ENCODE assay signal across 16 cellular contexts in the genomic region with DNA sequence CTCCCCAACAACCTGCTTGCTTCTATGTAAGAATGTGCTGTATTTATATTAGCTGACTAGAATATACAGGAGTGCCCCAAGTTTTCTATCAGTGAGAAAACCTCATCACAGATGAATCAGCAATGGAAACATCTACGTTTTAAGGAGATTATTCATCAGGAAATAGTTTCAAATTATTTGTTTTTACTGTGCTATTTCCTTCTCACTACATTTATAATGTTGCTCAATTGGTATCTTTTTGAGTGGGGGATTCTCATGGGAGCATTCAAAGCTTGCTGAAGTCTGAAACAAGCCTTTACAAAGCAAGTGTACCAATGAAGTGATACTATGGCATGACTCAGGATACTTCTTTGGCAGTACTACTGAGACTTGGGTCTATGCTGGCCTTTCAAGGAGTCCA.
DNase-seq lines count a peak whose midpoint lies in the region; ATAC-seq lines count a peak whose summit lies in the region.
"Had no signal": no experiment of that assay in that cellular context is flagged by ENCODE, and none has a peak within 500 bp of the region (broad histone marks: within the 10 kb centered on the region; RNA-seq: fewer than 3 reads in every experiment).

No MANE protein-coding gene starts in this region.

- no peaks in the 10 kb centered on the region for H3K79me1 ChIP-seq in neuronal stem cell (ENCODE audit: low read depth, low read length)

- H2BK120ac ChIP-seq in neuronal stem cell (ENCODE audit: low read depth, low read length) = no peak overlapping the region

- no peak overlapping the region for H4K8ac ChIP-seq in neuronal stem cell (ENCODE audit: low read depth, low read length)

- H3K27me3 ChIP-seq in SJSA1 (replicated peaks) (no peaks in the 10 kb centered on the region), neuronal stem cell (ENCODE audit: control insufficient read depth in 3 of 3, insufficient read depth in 3 of 3, low read depth in 1 of 3, low read length in 3 of 3) (no peaks in the 10 kb centered on the region)
- H3K27me3 ChIP-seq: BE2C had no signal

- no peak overlapping the region for H4K91ac ChIP-seq in neuronal stem cell (ENCODE audit: low read depth, low read length, poor library complexity)

- H3K27ac ChIP-seq in SJSA1 = peak overlapping the region; percentile 64
- H3K27ac ChIP-seq in neuronal stem cell (replicated peaks; ENCODE audit: low read length) = no peak overlapping the region
- H3K27ac ChIP-seq: psoas muscle had no signal

- H3K4me3 ChIP-seq in SJSA1 = no peak overlapping the region
- H3K4me3 ChIP-seq in neuronal stem cell (ENCODE audit: low read length in 2 of 2) = no peak overlapping the region
- H3K4me3 ChIP-seq: psoas muscle had no signal

- H3K4me2 ChIP-seq in neuronal stem cell (ENCODE audit: insufficient read depth, low read length, poor library complexity, severe bottlenecking) = no peak overlapping the region

- H3K9me3 ChIP-seq in SJSA1 (replicated peaks) = no peaks in the 10 kb centered on the region
- H3K9me3 ChIP-seq in neuronal stem cell (replicated peaks in 1 of 2; ENCODE audit: control insufficient read depth in 2 of 2, insufficient read depth in 1 of 2, low read depth in 1 of 2, low read length in 2 of 2) = no peaks in the 10 kb centered on the region
- H3K9me3 ChIP-seq: BE2C, psoas muscle had no signal

- no peaks in the 10 kb centered on the region for H3K36me3 ChIP-seq in SJSA1
- H3K36me3 ChIP-seq in neuronal stem cell (replicated peaks in 1 of 2; ENCODE audit: control insufficient read depth in 2 of 2, insufficient read depth in 2 of 2, low read length in 2 of 2) = no peaks in the 10 kb centered on the region

- no peak overlapping the region for H2BK15ac ChIP-seq in neuronal stem cell (ENCODE audit: low read length)

- no peak overlapping the region for H3K4ac ChIP-seq in neuronal stem cell (ENCODE audit: low read length)

- H3K23ac ChIP-seq in neuronal stem cell (ENCODE audit: low read depth, low read length, poor library complexity) = no peak overlapping the region

- H3K9ac ChIP-seq in neuronal stem cell (ENCODE audit: low read depth, low read length, poor library complexity) = no peak overlapping the region

- no peak overlapping the region for H3K14ac ChIP-seq in neuronal stem cell (ENCODE audit: low read length)

- H3K18ac ChIP-seq in neuronal stem cell (ENCODE audit: low read length) = no peak overlapping the region

- peak; percentile 61 for DNase-seq in A172 (ENCODE audit: low spot score)
- DNase-seq in ELR (ENCODE audit: low read depth) = peak; percentile 87
- peak in 1 of 2 experiments; percentile 41 for DNase-seq in SJSA1 (ENCODE audit: low read depth in 1 of 2, low spot score in 2 of 2)
- peak; percentile 89 for DNase-seq in fibroblast of peridontal ligament (ENCODE audit: extremely low read depth)
- no peak for DNase-seq in SW 1271 (lab: John Stamatoyannopoulos, UW)
- no peak for DNase-seq in mesenteric fat pad (ENCODE audit: low spot score)
- DNase-seq in neuronal stem cell (ENCODE audit: low spot score) = no peak
- DNase-seq: activated naive CD4-positive, alpha-beta T cell treated with anti-CD3 and anti-CD28 coated beads, Interleukin-2, amount 50 U/mL, for 16 hours; BE2C; DND-41; foreskin melanocyte; NCI-H2029; psoas muscle; stimulated activated CD4-positive, alpha-beta T cell treated with anti-CD3 and anti-CD28 coated beads, Interleukin-4, amount 100 ng/mL, for 24 hours had no signal

- no peak for ATAC-seq in HG03571 (IDR thresholded peaks at IDR 0.05; ENCODE audit: unreplicated experiment)
- ATAC-seq: psoas muscle; stimulated activated effector memory CD8-positive, alpha-beta T cell treated with anti-CD3 and anti-CD28 coated beads, Interleukin-12 subunit alpha, Interleukin-12 subunit beta, amount 100 ng/mL, for 72 hours had no signal

- WGBS in neuronal stem cell (ENCODE audit: extremely low coverage in 2 of 2, insufficient read length in 2 of 2, insufficient replicate concordance in 1 of 2), 2 donors = no CpG with 5 or more reads among the region's 1 CpG

- H2AK5ac ChIP-seq in neuronal stem cell (ENCODE audit: low read depth, low read length) = no peak overlapping the region

- no peak overlapping the region for H2BK5ac ChIP-seq in neuronal stem cell (ENCODE audit: low read length)

- H2AFZ ChIP-seq in neuronal stem cell (ENCODE audit: low read length) = no peak overlapping the region

- H3K4me1 ChIP-seq in SJSA1 (replicated peaks) (peaks cover 33% of the 10 kb centered on the region), neuronal stem cell (ENCODE audit: control insufficient read depth in 2 of 2, insufficient read depth in 1 of 2, low read depth in 1 of 2, low read length in 2 of 2) (no peaks in the 10 kb centered on the region)
- H3K4me1 ChIP-seq: psoas muscle had no signal

- no peak overlapping the region for H2BK12ac ChIP-seq in neuronal stem cell (ENCODE audit: low read length)

Comparison
In these comparisons a context has a peak if more than half of its experiments do, and no peak if none do; other contexts are left out.
1. DNase-seq: peak in A172 (single experiment), ELR (single experiment) and fibroblast of peridontal ligament (single experiment); none in SW 1271 (0 of 2), mesenteric fat pad (single experiment) and neuronal stem cell (single experiment).